ENCODE assay signal across 14 cellular contexts in genomic region chr2:44980786-44981713, GRCh38. TPM values are rescaled to one million over a fixed set of nuclear protein-coding genes. Genes with fewer than 3 reads are reported as not detected.
"Had no signal": no experiment of that assay in that cellular context is flagged by ENCODE, and none has a peak within 500 bp of the region (broad histone marks: within the 10 kb centered on the region; RNA-seq: fewer than 3 reads in every experiment).

No MANE protein-coding gene starts in this region.

- H3K9me3 ChIP-seq: colonic mucosa, mucosa of descending colon, prostate gland had no signal

- H3K27me3 ChIP-seq: brain microvascular endothelial cell, colonic mucosa had no signal

- H3K4me2 ChIP-seq: smooth muscle cell had no signal

- H3K27ac ChIP-seq: brain microvascular endothelial cell, colonic mucosa, epithelial cell of prostate, foreskin keratinocyte, prostate gland had no signal

- H3K36me3 ChIP-seq: brain microvascular endothelial cell, colonic mucosa, prostate gland had no signal

- H3K4me3 ChIP-seq: colonic mucosa, mucosa of descending colon, prostate gland, smooth muscle cell had no signal

- H3K4me1 ChIP-seq: colonic mucosa, foreskin keratinocyte, prostate gland had no signal

RNA-seq across cellular contexts. Expression of gene SIX2, which starts 28.2 kb away (rescaled TPM):
- total RNA-seq: activated T-cell treated with anti-CD3 and anti-CD28 coated beads, Interleukin-2, amount 50 U/mL, for 4 hours; endodermal cell; foreskin keratinocyte had no signal
- polyA plus RNA-seq: foreskin keratinocyte, smooth muscle cell had no signal

RNA-seq across cellular contexts. Expression of gene SIX3, which starts 39.5 kb away (rescaled TPM):
- total RNA-seq: aorta, colonic mucosa, foreskin keratinocyte, left ventricle myocardium superior, mucosa of descending colon, neural crest cell, omental fat pad, prostate gland, sciatic nerve, smooth muscle cell had no signal
- polyA plus RNA-seq: aorta, foreskin keratinocyte, smooth muscle cell had no signal
